Comparison of ENCODE assay signal across 12 cellular contexts in the genomic region with DNA sequence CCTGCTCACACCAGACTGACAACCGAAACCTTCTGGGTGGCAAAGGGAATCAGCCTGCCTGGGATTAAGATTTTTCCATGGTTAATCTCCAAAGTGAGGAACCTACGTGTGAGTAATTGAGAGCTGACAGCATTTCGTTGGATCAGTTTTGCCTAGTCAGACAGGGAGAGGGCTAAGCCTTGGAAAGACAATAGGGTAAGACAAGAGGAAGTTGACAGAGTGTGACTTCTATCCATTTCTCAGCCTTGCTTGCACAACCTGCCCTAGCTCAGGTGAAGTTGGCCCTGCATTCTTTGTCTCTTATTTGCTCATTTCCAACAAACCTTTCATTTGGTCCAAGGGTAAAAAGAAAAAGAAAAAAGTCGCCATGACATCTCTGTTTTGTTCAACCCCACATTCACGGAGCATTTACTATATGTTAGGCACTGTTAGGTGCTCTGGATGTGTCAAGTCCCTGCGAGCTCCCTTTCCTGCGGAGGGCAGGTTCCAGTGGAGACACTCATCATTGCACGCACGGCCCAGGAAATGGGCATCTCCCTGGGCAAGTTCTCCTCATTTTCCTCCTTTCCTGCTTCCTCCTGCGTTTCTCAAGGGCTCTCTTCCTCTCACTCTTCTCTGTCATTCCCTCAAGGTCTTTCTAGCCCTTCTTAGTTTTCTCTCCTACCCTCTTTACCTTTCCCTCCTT. TPM values are rescaled to one million over a fixed set of nuclear protein-coding genes. Genes with fewer than 3 reads are reported as not detected.
A peak's percentile ranks its signal among the peaks of the same experiment; 100 is the strongest.
DNase-seq lines count a peak whose midpoint lies in the region; ATAC-seq and TF ChIP-seq lines count a peak whose summit lies in the region.
"Had no signal": no experiment of that assay in that cellular context is flagged by ENCODE, and none has a peak within 500 bp of the region (broad histone marks: within the 10 kb centered on the region; RNA-seq: fewer than 3 reads in every experiment).

No MANE protein-coding gene starts in this region.

- peak overlapping the region; percentile 27; the same call in 1 of the 2 replicates for H3K27ac ChIP-seq in HUES6 (ENCODE audit: low read depth, low read length)
- H3K27ac ChIP-seq in hepatocyte, result peak overlapping the region; percentile 96
- peak overlapping the region in 6 of 8 donors; percentile 1 to 74 (median 64) for H3K27ac ChIP-seq in spleen

- H4K20me1 ChIP-seq in hepatocyte (ENCODE audit: insufficient read depth, poor library complexity, severe bottlenecking), result no peaks in the 10 kb centered on the region

- H3K9me2 ChIP-seq in hepatocyte (replicated peaks; ENCODE audit: insufficient read depth), result no peaks in the 10 kb centered on the region

- no peak overlapping the region for H3K4me3 ChIP-seq in HUES6 (ENCODE audit: low read depth, low read length)
- no peak overlapping the region for H3K4me3 ChIP-seq in hepatocyte
- no peak overlapping the region for H3K4me3 ChIP-seq in spleen

- H3K4me1 ChIP-seq in HUES6 (ENCODE audit: control insufficient read depth, insufficient read depth, low read length), result peaks cover 77% of the 10 kb centered on the region
- H3K4me1 ChIP-seq in hepatocyte (ENCODE audit: insufficient read depth), result peaks cover 56% of the 10 kb centered on the region
- H3K4me1 ChIP-seq in spleen, result peaks cover 2 to 76% (median 32%) of the 10 kb centered on the region in 6 donors

- H3K4me3 Mint-ChIP-seq in WTC11, result no peak overlapping the region
- H3K4me3 Mint-ChIP-seq: CD4-positive, alpha-beta T cell had no signal

- no peaks in the 10 kb centered on the region for H3K27me3 Mint-ChIP-seq in WTC11 (ENCODE audit: low read depth)

- CTCF ChIA-PET in WTC11 (lab: Charles Lee), result interaction anchor here (0.6 to 12.3 kb wide), 10 partner anchors 9 to 101 kb away, joined by 3 to 174 read pairs (median 6); partner anchors contain the start of gene KIRREL1

- no peak for DNase-seq in WTC11 (ENCODE audit: low spot score)
- no peak for DNase-seq in hepatocyte (ENCODE audit: low spot score)
- no peak for DNase-seq in spleen
- DNase-seq in ecto neural progenitor cell (ENCODE audit: low spot score), result no peak
- DNase-seq in stimulated activated naive CD4-positive, alpha-beta T cell treated with Interleukin-2 at 50 U/mL for 16 hours (lab: John Stamatoyannopoulos, UW), result no peak
- no peak for DNase-seq in stimulated activated CD4-positive, alpha-beta T cell treated with anti-CD3 and anti-CD28 coated beads, Interleukin-12 subunit alpha, Interleukin-12 subunit beta, amount 100 ng/mL, for 4 hours
- DNase-seq: activated CD8-positive, alpha-beta memory T cell treated with anti-CD3 and anti-CD28 coated beads, Interleukin-2, amount 50 U/mL, for 48 hours; amniotic stem cell; CD4-positive, alpha-beta T cell; NCI-H1436 treated with DMSO at 0.1 percent for 48 hours had no signal

- no peak overlapping the region for H3K4me2 ChIP-seq in hepatocyte

- H2AFZ ChIP-seq in hepatocyte, result no peak overlapping the region

- intact Hi-C loops in spleen (cut with DNase I; ENCODE audit: low total_unique reads), result no loop called here

- TF ChIP-seq CTCF in WTC11 (IDR thresholded peaks at IDR 0.05), result no peak
- TF ChIP-seq CTCF in hepatocyte (IDR thresholded peaks at IDR 0.05; ENCODE audit: poor library complexity), result no peak
- TF ChIP-seq CTCF in spleen (IDR thresholded peaks at IDR 0.05 in 8 of 11, conservative IDR thresholded peaks at IDR 0.05 in 3 of 11), result no peak

- H3K9me3 ChIP-seq in HUES6 (ENCODE audit: control insufficient read depth, insufficient read depth, low read depth, low read length), result no peaks in the 10 kb centered on the region
- H3K9me3 ChIP-seq in hepatocyte (ENCODE audit: low read depth), result no peaks in the 10 kb centered on the region
- H3K9me3 ChIP-seq in spleen, result no peaks in the 10 kb centered on the region

- WGBS in hepatocyte (ENCODE audit: low lambda C conversion rate, missing lambda C conversion rate), result 69% methylated on average over 10 of the region's 10 CpGs
- WGBS in spleen, 5 donors, result 55 to 70% (median 61%) methylated on average over 10 of the region's 10 CpGs

- H3K36me3 ChIP-seq in HUES6 (ENCODE audit: control insufficient read depth, insufficient read depth, low read length) (no peaks in the 10 kb centered on the region), hepatocyte (replicated peaks; ENCODE audit: insufficient read depth, low read depth) (no peaks in the 10 kb centered on the region), spleen (no peaks in the 10 kb centered on the region)

- POLR2A ChIA-PET in WTC11 (lab: Charles Lee), result interaction anchor here (0.7 kb wide), 1 partner anchor 9 kb away, joined by 3 read pairs; no protein-coding TSS in a partner anchor

- H3K27ac Mint-ChIP-seq in WTC11, result peak overlapping the region; percentile 89
- H3K27ac Mint-ChIP-seq: CD4-positive, alpha-beta T cell had no signal

- ATAC-seq in WTC11 (no peak), GM19351 (IDR thresholded peaks at IDR 0.05; ENCODE audit: unreplicated experiment) (no peak)

- peaks cover 83% of the 10 kb centered on the region for H3K79me2 ChIP-seq in hepatocyte

- H3K4me1 Mint-ChIP-seq in WTC11, result peaks cover 95% of the 10 kb centered on the region

- no peak for TF ChIP-seq POLR2A in spleen (IDR thresholded peaks at IDR 0.05)

- H3K36me3 Mint-ChIP-seq in WTC11, result no peaks in the 10 kb centered on the region

- no peaks in the 10 kb centered on the region for H3K9me3 Mint-ChIP-seq in WTC11
- H3K9me3 Mint-ChIP-seq: CD4-positive, alpha-beta T cell had no signal

- no peaks in the 10 kb centered on the region for H3K27me3 ChIP-seq in HUES6 (ENCODE audit: control insufficient read depth, insufficient read depth, low read length)
- H3K27me3 ChIP-seq in hepatocyte, result no peaks in the 10 kb centered on the region
- H3K27me3 ChIP-seq in spleen (replicated peaks in 1 of 7), result peaks cover 0 to 6% (median 0%) of the 10 kb centered on the region in 7 donors

- no peak overlapping the region for H3K9ac ChIP-seq in HUES6 (ENCODE audit: low read length)

TF ChIP-seq in WTC11, 78 proteins besides CTCF, POLR2A, EP300 and RAD21 (continues in another document):
- TF ChIP-seq SMAD3 (CRISPR knock-in tag; IDR thresholded peaks at IDR 0.05; ENCODE audit: borderline replicate concordance) (no peak), ZBTB43 (CRISPR knock-in tag; IDR thresholded peaks at IDR 0.05) (no peak), ZNF317 (CRISPR knock-in tag; IDR thresholded peaks at IDR 0.05; ENCODE audit: borderline replicate concordance, low read depth) (no peak), JUN (CRISPR knock-in tag; IDR thresholded peaks at IDR 0.05) (no peak), ZNF121 (CRISPR knock-in tag; IDR thresholded peaks at IDR 0.05) (no peak), E2F4 (CRISPR knock-in tag; IDR thresholded peaks at IDR 0.05; ENCODE audit: borderline replicate concordance, low read depth) (no peak), SP1 (CRISPR knock-in tag; conservative IDR thresholded peaks at IDR 0.05) (no peak), USF2 (CRISPR knock-in tag; IDR thresholded peaks at IDR 0.05) (no peak), OVOL2 (CRISPR knock-in tag; IDR thresholded peaks at IDR 0.05; ENCODE audit: borderline replicate concordance) (no peak), PRRX2 (CRISPR knock-in tag; IDR thresholded peaks at IDR 0.05) (no peak), NR3C1 (CRISPR knock-in tag; conservative IDR thresholded peaks at IDR 0.05; ENCODE audit: low read depth) (no peak), MXD4 (CRISPR knock-in tag; IDR thresholded peaks at IDR 0.05; ENCODE audit: borderline replicate concordance) (no peak), NFYB (CRISPR knock-in tag; conservative IDR thresholded peaks at IDR 0.05; ENCODE audit: low read depth) (no peak)
- TF ChIP-seq, protein P1, sequence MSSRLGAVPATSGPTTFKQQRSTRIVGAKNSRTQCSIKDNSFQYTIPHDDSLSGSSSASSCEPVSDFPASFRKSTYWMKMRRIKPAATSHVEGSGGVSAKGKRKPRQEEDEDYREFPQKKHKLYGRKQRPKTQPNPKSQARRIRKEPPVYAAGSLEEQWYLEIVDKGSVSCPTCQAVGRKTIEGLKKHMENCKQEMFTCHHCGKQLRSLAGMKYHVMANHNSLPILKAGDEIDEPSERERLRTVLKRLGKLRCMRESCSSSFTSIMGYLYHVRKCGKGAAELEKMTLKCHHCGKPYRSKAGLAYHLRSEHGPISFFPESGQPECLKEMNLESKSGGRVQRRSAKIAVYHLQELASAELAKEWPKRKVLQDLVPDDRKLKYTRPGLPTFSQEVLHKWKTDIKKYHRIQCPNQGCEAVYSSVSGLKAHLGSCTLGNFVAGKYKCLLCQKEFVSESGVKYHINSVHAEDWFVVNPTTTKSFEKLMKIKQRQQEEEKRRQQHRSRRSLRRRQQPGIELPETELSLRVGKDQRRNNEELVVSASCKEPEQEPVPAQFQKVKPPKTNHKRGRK (CRISPR knock-in tag; IDR thresholded peaks at IDR 0.05; ENCODE audit: borderline replicate concordance), result no peak

RNA-seq across cellular contexts. Expression of gene KIRREL1, which starts 23.3 kb away (rescaled TPM):
- total RNA-seq in WTC11 (2021), result 32.8 to 42.4 TPM (median 32.9 TPM) in 3 replicates
- total RNA-seq in hepatocyte, result 33.5 and 47.1 TPM in 2 replicates
- 14.8 and 20.4 TPM in 2 replicates for polyA plus RNA-seq in hepatocyte
- total RNA-seq in spleen, result 10 to 100 TPM; 14.0 to 50.9 (median 24.5) TPM
- 1 to 10 TPM; 1.4 to 3.9 (median 1.7) TPM for polyA plus RNA-seq in spleen
- total RNA-seq: CD4-positive, alpha-beta T cell had no signal

Comparison
In these comparisons a context has a peak if more than half of its experiments do, and no peak if none do; other contexts are left out.
1. H3K27ac ChIP-seq: peak in every context shown above with its lines; median percentile 96 in hepatocyte; 64 in spleen; 27 in HUES6.